ENCODE assay signal across 9 cellular contexts in the genomic region with DNA sequence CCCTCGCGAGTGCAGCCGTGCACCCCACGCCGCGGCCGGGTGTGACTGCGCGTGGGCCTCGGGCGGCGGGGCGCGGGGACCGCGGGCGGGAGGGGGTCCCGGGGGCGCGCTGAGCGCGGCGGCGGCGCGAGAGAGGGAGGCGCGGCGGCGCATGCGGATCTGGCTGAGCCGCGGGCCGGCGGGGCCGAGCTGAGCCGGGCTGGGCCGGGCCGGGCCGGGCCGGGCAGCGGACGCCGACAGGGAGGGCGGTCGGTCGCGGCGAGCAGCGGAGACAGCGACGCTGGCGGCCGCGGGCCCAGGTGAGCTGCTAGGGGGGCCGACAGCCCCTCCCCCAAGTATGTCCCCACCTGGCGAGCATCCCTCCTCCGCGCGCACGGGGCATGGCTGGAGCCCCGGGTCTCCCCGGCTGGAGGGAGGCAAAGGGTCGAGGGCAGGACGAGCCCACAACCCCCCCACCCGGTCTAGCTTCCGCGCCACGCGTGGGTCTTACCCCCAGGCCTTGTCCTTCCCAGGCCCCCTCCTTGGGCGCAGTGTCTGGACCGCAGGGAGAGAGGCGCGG. TPM values are rescaled to one million over a fixed set of nuclear protein-coding genes. Genes with fewer than 3 reads are reported as not detected.
DNase-seq lines count a peak whose midpoint lies in the region; ATAC-seq and TF ChIP-seq lines count a peak whose summit lies in the region.
"Had no signal": no experiment of that assay in that cellular context is flagged by ENCODE, and none has a peak within 500 bp of the region (broad histone marks: within the 10 kb centered on the region; RNA-seq: fewer than 3 reads in every experiment).

No MANE protein-coding gene starts in this region.

- H3K4me2 ChIP-seq in mesenchymal stem cell (ENCODE audit: low read length, poor library complexity, severe bottlenecking): peak overlapping the region; percentile 78

- peak; percentile 16 for DNase-seq in activated naive CD4-positive, alpha-beta T cell treated with anti-CD3 and anti-CD28 coated beads, Interleukin-2, amount 50 U/mL, for 16 hours
- DNase-seq in activated naive CD4-positive, alpha-beta T cell treated with anti-CD3 and anti-CD28 coated beads for 36 hours: no peak
- DNase-seq in mesenchymal stem cell: no peak
- peak in 1 of 2 donors; percentile 26 for DNase-seq in uterus
- DNase-seq: COR-L47 had no signal

- no peak overlapping the region for H3K4me3 Mint-ChIP-seq in activated naive CD4-positive, alpha-beta T cell treated with anti-CD3 and anti-CD28 coated beads for 36 hours
- H3K4me3 Mint-ChIP-seq in dendritic cell treated with granulocyte-macrophage colony-stimulating factor and Interleukin-4, amounts not matched to agents 40 ng/mL and 50 ng/mL, for 4 days: peak overlapping the region; percentile 94

- no peak overlapping the region for H4K8ac ChIP-seq in mesenchymal stem cell (ENCODE audit: low read length)

- intact Hi-C loops in activated naive CD4-positive, alpha-beta T cell treated with anti-CD3 and anti-CD28 coated beads for 36 hours (cut with micrococcal nuclease): loop anchor here (10.0 kb wide), 1 partner anchor 322 kb away; no protein-coding TSS in a partner anchor
- intact Hi-C loops in dendritic cell treated with granulocyte-macrophage colony-stimulating factor and Interleukin-4, amounts not matched to agents 40 ng/mL and 50 ng/mL, for 4 days (cut with micrococcal nuclease): loop anchor here (5.0 to 10.0 kb wide), 3 partner anchors 60 to 162 kb away; a partner anchor contains a TSS
- intact Hi-C loops in uterus (cut with DNase I; ENCODE audit: low total_unique reads): loop anchor here (10.0 kb wide), 1 partner anchor 138 kb away; a partner anchor contains a TSS

- TF ChIP-seq POLR2A in uterus (IDR thresholded peaks at IDR 0.05): no peak

- H2BK5ac ChIP-seq in mesenchymal stem cell (ENCODE audit: low read depth, low read length, poor library complexity, severe bottlenecking): no peak overlapping the region

- no peak overlapping the region for H2AK5ac ChIP-seq in mesenchymal stem cell (ENCODE audit: low read length, severe bottlenecking)

- H3K27me3 Mint-ChIP-seq in activated naive CD4-positive, alpha-beta T cell treated with anti-CD3 and anti-CD28 coated beads for 36 hours (ENCODE audit: low read depth): peaks cover 10% of the 10 kb centered on the region
- H3K27me3 Mint-ChIP-seq in dendritic cell treated with granulocyte-macrophage colony-stimulating factor and Interleukin-4, amounts not matched to agents 40 ng/mL and 50 ng/mL, for 4 days: peaks cover 30% of the 10 kb centered on the region

- H3K18ac ChIP-seq in mesenchymal stem cell (ENCODE audit: low read depth in 1 of 2, low read length in 2 of 2): peak overlapping the region in 1 of 2 experiments; percentile 16

- H3K4me1 Mint-ChIP-seq in activated naive CD4-positive, alpha-beta T cell treated with anti-CD3 and anti-CD28 coated beads for 36 hours (ENCODE audit: low read depth): peaks cover 26% of the 10 kb centered on the region
- H3K4me1 Mint-ChIP-seq in dendritic cell treated with granulocyte-macrophage colony-stimulating factor and Interleukin-4, amounts not matched to agents 40 ng/mL and 50 ng/mL, for 4 days (ENCODE audit: low read depth): peaks cover 44% of the 10 kb centered on the region

- H3K9me3 ChIP-seq in mesenchymal stem cell (ENCODE audit: control insufficient read depth, low read length): no peaks in the 10 kb centered on the region
- no peaks in the 10 kb centered on the region for H3K9me3 ChIP-seq in uterus

- no peak for ATAC-seq in GM19035 (IDR thresholded peaks at IDR 0.05; ENCODE audit: unreplicated experiment)
- ATAC-seq in HG02798 (IDR thresholded peaks at IDR 0.05; ENCODE audit: poor library complexity, unreplicated experiment): no peak
- no peak for ATAC-seq in HG03442 (IDR thresholded peaks at IDR 0.05; ENCODE audit: unreplicated experiment)

- no peak overlapping the region for H3K27ac ChIP-seq in mesenchymal stem cell (ENCODE audit: low read length, poor library complexity, severe bottlenecking)
- no peak overlapping the region for H3K27ac ChIP-seq in uterus

- no peak overlapping the region for H4K91ac ChIP-seq in mesenchymal stem cell (ENCODE audit: low read length)

- no peak overlapping the region for H3K27ac Mint-ChIP-seq in activated naive CD4-positive, alpha-beta T cell treated with anti-CD3 and anti-CD28 coated beads for 36 hours
- peak overlapping the region; percentile 98 for H3K27ac Mint-ChIP-seq in dendritic cell treated with granulocyte-macrophage colony-stimulating factor and Interleukin-4, amounts not matched to agents 40 ng/mL and 50 ng/mL, for 4 days

- WGBS in mesenchymal stem cell: 23% methylated on average over 9 of the region's 74 CpGs

- peaks cover 22% of the 10 kb centered on the region for H3K4me1 ChIP-seq in mesenchymal stem cell (ENCODE audit: control insufficient read depth, insufficient read depth, low read depth, low read length)
- peaks cover 0 to 6% of the 10 kb centered on the region in 2 donors for H3K4me1 ChIP-seq in uterus

- CTCF ChIA-PET in activated naive CD4-positive, alpha-beta T cell treated with anti-CD3 and anti-CD28 coated beads for 36 hours (lab: Charles Lee): interaction anchor here (0.6 to 1.1 kb wide), 2 partner anchors 9 to 24 kb away, joined by 3 read pairs; no protein-coding TSS in a partner anchor

- peak overlapping the region; percentile 64 for H3K9ac ChIP-seq in mesenchymal stem cell (ENCODE audit: low read length)

- no peak overlapping the region for H3K14ac ChIP-seq in mesenchymal stem cell (ENCODE audit: low read length in 2 of 2)

- peak overlapping the region; percentile 0 for H2BK15ac ChIP-seq in mesenchymal stem cell (ENCODE audit: low read depth, poor library complexity, severe bottlenecking)

- peak overlapping the region; percentile 61 to 76 for H3K4me3 ChIP-seq in mesenchymal stem cell (ENCODE audit: insufficient read depth in 1 of 2, low read depth in 1 of 2, low read length in 2 of 2)
- H3K4me3 ChIP-seq in uterus: peak overlapping the region; percentile 53 to 84

- H2BK120ac ChIP-seq in mesenchymal stem cell (ENCODE audit: low read depth, low read length): no peak overlapping the region

- H3K23ac ChIP-seq in mesenchymal stem cell (ENCODE audit: low read length in 2 of 2): peak overlapping the region in 1 of 2 experiments; percentile 1

- no peak overlapping the region for H2BK12ac ChIP-seq in mesenchymal stem cell (ENCODE audit: low read length in 2 of 2)

- TF ChIP-seq CTCF in uterus (IDR thresholded peaks at IDR 0.05): no peak

- H3K27me3 ChIP-seq in mesenchymal stem cell (ENCODE audit: control insufficient read depth in 1 of 2, insufficient read depth in 1 of 2, low read length in 2 of 2) (peaks cover 0 to 9% of the 10 kb centered on the region in 2 experiments), uterus (no peaks in the 10 kb centered on the region)

- peak overlapping the region; percentile 72 for H2AFZ ChIP-seq in mesenchymal stem cell (ENCODE audit: low read depth, low read length)

- H3K36me3 Mint-ChIP-seq in activated naive CD4-positive, alpha-beta T cell treated with anti-CD3 and anti-CD28 coated beads for 36 hours (ENCODE audit: low read depth): peaks cover 4% of the 10 kb centered on the region
- peaks cover 22% of the 10 kb centered on the region for H3K36me3 Mint-ChIP-seq in dendritic cell treated with granulocyte-macrophage colony-stimulating factor and Interleukin-4, amounts not matched to agents 40 ng/mL and 50 ng/mL, for 4 days (ENCODE audit: low read depth)

- H3K36me3 ChIP-seq in mesenchymal stem cell (ENCODE audit: control insufficient read depth in 1 of 2, insufficient read depth in 2 of 2, low read depth in 1 of 2, low read length in 2 of 2) (no peaks in the 10 kb centered on the region), uterus (no peaks in the 10 kb centered on the region)

- H3K4ac ChIP-seq in mesenchymal stem cell (ENCODE audit: low read depth in 1 of 2, low read length in 2 of 2): no peak overlapping the region

- H3K9me3 Mint-ChIP-seq in activated naive CD4-positive, alpha-beta T cell treated with anti-CD3 and anti-CD28 coated beads for 36 hours: no peaks in the 10 kb centered on the region
- no peaks in the 10 kb centered on the region for H3K9me3 Mint-ChIP-seq in dendritic cell treated with granulocyte-macrophage colony-stimulating factor and Interleukin-4, amounts not matched to agents 40 ng/mL and 50 ng/mL, for 4 days

- peaks cover 2% of the 10 kb centered on the region for H3K79me1 ChIP-seq in mesenchymal stem cell (replicated peaks; ENCODE audit: low read length, poor library complexity, severe bottlenecking)

RNA-seq across cellular contexts. Expression of a gene that starts 0.3 kb away (rescaled TPM):
- 1 to 10 TPM in 1 of 2 experiments, under 1 TPM in 1; 0.91 to 1.1 TPM for total RNA-seq in activated naive CD4-positive, alpha-beta T cell treated with anti-CD3 and anti-CD28 coated beads for 36 hours
- polyA plus RNA-seq in mesenchymal stem cell (2013, experiment 1 of 2): 0.23 TPM
- 0.15 TPM for polyA plus RNA-seq in mesenchymal stem cell (2013, experiment 2 of 2)
- 1 to 10 TPM in 3 of 4 donors, not detected in 1; 3.1 to 7.0 (median 5.3) TPM for total RNA-seq in uterus

RNA-seq across cellular contexts. Expression of a gene that starts 1.5 kb away (rescaled TPM):
- 10 to 100 TPM; 29.4 to 30.2 TPM for total RNA-seq in activated naive CD4-positive, alpha-beta T cell treated with anti-CD3 and anti-CD28 coated beads for 36 hours
- polyA plus RNA-seq in mesenchymal stem cell (2013, experiment 1 of 2): 83.8 TPM
- polyA plus RNA-seq in mesenchymal stem cell (2013, experiment 2 of 2): 80.0 TPM
- total RNA-seq in uterus: 100 to 1,000 TPM in 2 of 4 donors, 10 to 100 TPM in 2; 51.5 to 206 (median 115) TPM

RNA-seq across cellular contexts. Expression of a gene that starts 23.0 kb away (rescaled TPM):
- total RNA-seq in activated naive CD4-positive, alpha-beta T cell treated with anti-CD3 and anti-CD28 coated beads for 36 hours: 1 to 10 TPM; 3.8 to 7.3 TPM
- polyA plus RNA-seq in mesenchymal stem cell (2013, experiment 1 of 2): 22.0 TPM
- polyA plus RNA-seq in mesenchymal stem cell (2013, experiment 2 of 2): 22.4 TPM
- total RNA-seq in uterus: 10 to 100 TPM in 3 of 4 donors, 1 to 10 TPM in 1; 1.0 to 81.5 (median 44.7) TPM

RNA-seq across cellular contexts. Expression of a gene that starts 41.3 kb away (rescaled TPM):
- total RNA-seq in activated naive CD4-positive, alpha-beta T cell treated with anti-CD3 and anti-CD28 coated beads for 36 hours: 1 to 10 TPM; 8.8 to 9.2 TPM
- polyA plus RNA-seq in mesenchymal stem cell (2013, experiment 1 of 2): 11.7 TPM
- 12.3 TPM for polyA plus RNA-seq in mesenchymal stem cell (2013, experiment 2 of 2)
- total RNA-seq in uterus: 10 to 100 TPM in 3 of 4 donors, 1 to 10 TPM in 1; 3.1 to 18.4 (median 15.8) TPM

RNA-seq across cellular contexts. Expression of a gene that starts 53.9 kb away (rescaled TPM):
- 1 to 10 TPM; 1.5 TPM for total RNA-seq in activated naive CD4-positive, alpha-beta T cell treated with anti-CD3 and anti-CD28 coated beads for 36 hours
- 2.1 TPM for polyA plus RNA-seq in mesenchymal stem cell (2013, experiment 1 of 2)
- polyA plus RNA-seq in mesenchymal stem cell (2013, experiment 2 of 2): 1.9 TPM
- 1 to 10 TPM; 3.3 to 7.5 (median 4.8) TPM for total RNA-seq in uterus
